ENCODE assay signal across 9 cellular contexts in the genomic region with DNA sequence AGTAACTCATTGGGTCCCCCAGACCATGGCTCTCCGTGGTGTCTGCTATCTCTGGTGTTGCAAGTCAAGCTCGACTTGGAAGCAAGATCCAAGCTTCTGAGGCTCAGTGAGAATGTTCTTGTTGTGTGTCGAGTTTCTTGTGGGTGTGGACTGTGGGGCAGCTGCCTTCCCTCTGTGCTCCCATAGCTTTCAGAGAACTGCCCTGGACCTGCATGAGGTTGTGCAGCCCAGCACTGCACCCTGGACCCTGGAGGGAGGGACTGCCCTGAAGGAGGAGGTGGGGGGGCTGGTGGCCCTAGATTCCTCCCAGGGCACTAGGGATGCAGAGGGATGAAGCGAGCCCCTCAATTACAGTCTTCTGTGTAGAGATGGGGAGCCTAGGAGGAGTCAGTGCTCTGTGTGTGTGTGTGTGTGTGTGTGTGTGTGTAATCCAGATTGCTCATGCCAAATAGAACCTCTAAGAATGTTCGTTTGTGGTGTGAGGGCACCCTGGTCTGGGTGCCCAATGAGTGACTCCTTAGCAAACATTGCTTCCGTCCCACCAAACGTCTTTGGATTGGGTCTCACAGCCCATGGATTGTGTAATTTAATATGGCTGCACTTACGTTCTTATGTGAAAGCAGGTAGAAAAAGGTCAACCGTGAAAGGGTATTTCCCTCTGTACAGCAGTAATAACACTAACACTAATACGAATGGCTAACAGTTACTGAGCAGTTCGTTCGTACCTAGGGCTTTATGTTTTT.
DNase-seq lines count a peak whose midpoint lies in the region; ATAC-seq and TF ChIP-seq lines count a peak whose summit lies in the region.
"Had no signal": no experiment of that assay in that cellular context is flagged by ENCODE, and none has a peak within 500 bp of the region (broad histone marks: within the 10 kb centered on the region; RNA-seq: fewer than 3 reads in every experiment).

No MANE protein-coding gene starts in this region.

- H3K4me3 ChIP-seq in H7 (ENCODE audit: insufficient read depth, low read depth, low read length): no peak overlapping the region

- POLR2A ChIA-PET in T-cell (lab: Charles Lee): no interaction called here
- POLR2A ChIA-PET in naive thymus-derived CD8-positive, alpha-beta T cell (lab: Charles Lee): interaction anchor here (0.5 to 5.5 kb wide), 14 partner anchors 17 to 1558 kb away, joined by 3 to 25 read pairs (median 3); a partner anchor contains a TSS

- peak overlapping the region; percentile 94 for H3K27ac Mint-ChIP-seq in T-cell
- H3K27ac Mint-ChIP-seq in naive thymus-derived CD8-positive, alpha-beta T cell: peak overlapping the region; percentile 87 to 96 (median 95)

- in situ Hi-C loops in GM13977 (cut with MboI; ENCODE audit: low pct_unique_long_range_greater_than_20kb, low sequenced_read_pairs, unreplicated experiment): no loop called here

- H3K27me3 ChIP-seq in H7 (ENCODE audit: control insufficient read depth, insufficient read depth, low read length): no peaks in the 10 kb centered on the region

- no peaks in the 10 kb centered on the region for H3K36me3 ChIP-seq in H7 (replicated peaks; ENCODE audit: control insufficient read depth, insufficient read depth, low read length)

- peaks cover 4% of the 10 kb centered on the region for H3K36me3 Mint-ChIP-seq in T-cell
- H3K36me3 Mint-ChIP-seq in naive thymus-derived CD8-positive, alpha-beta T cell: peaks cover 0 to 4% (median 2%) of the 10 kb centered on the region in 3 donors

- H3K4me1 Mint-ChIP-seq in T-cell: peaks cover 73 to 82% (median 77%) of the 10 kb centered on the region in 3 donors
- peaks cover 55 to 93% (median 87%) of the 10 kb centered on the region in 4 donors for H3K4me1 Mint-ChIP-seq in naive thymus-derived CD8-positive, alpha-beta T cell

- TF ChIP-seq CTCF in GM13977 (IDR thresholded peaks at IDR 0.05; ENCODE audit: extremely low read depth, insufficient read depth, missing control alignments): no peak
- no peak for TF ChIP-seq CTCF in GM10266 (IDR thresholded peaks at IDR 0.05; ENCODE audit: control insufficient read depth, insufficient read depth, low read depth, missing control alignments)

- peak; percentile 42 for DNase-seq in GM13977 (ENCODE audit: low spot score)
- peak in 11 of 34 experiments; percentile 5 to 20 (median 12) for DNase-seq in T-cell
- DNase-seq in naive thymus-derived CD8-positive, alpha-beta T cell: no peak
- DNase-seq in H7: no peak
- DNase-seq in GM10266 (ENCODE audit: extremely low spot score): no peak
- no peak for DNase-seq in DMS53 treated with DMSO at 0.1 percent for 48 hours (lab: John Stamatoyannopoulos, UW; ENCODE audit: unreplicated experiment)
- DNase-seq: NCI-H146 had no signal

- H3K27me3 Mint-ChIP-seq in T-cell: no peaks in the 10 kb centered on the region
- no peaks in the 10 kb centered on the region for H3K27me3 Mint-ChIP-seq in naive thymus-derived CD8-positive, alpha-beta T cell

- no peaks in the 10 kb centered on the region for H3K9me3 Mint-ChIP-seq in T-cell
- H3K9me3 Mint-ChIP-seq in naive thymus-derived CD8-positive, alpha-beta T cell: no peaks in the 10 kb centered on the region

- CTCF ChIA-PET in T-cell (lab: Charles Lee): no interaction called here

- ATAC-seq in HG02885 (IDR thresholded peaks at IDR 0.05; ENCODE audit: poor library complexity, unreplicated experiment): peak; percentile 19
- peak; percentile 10 to 44 (median 16) for ATAC-seq in T-cell (replicated peaks in 1 of 4)
- peak in 1 of 2 donors; percentile 23 for ATAC-seq in naive thymus-derived CD8-positive, alpha-beta T cell
- ATAC-seq in GM21526 (IDR thresholded peaks at IDR 0.05; ENCODE audit: low FRiP score, unreplicated experiment): no peak

- H3K4me3 Mint-ChIP-seq in T-cell: peak overlapping the region; percentile 66 to 81 (median 72)
- H3K4me3 Mint-ChIP-seq in naive thymus-derived CD8-positive, alpha-beta T cell: peak overlapping the region; percentile 66 to 86 (median 80)
